8 cellular contexts compared by ENCODE assay signal in the genomic region with DNA sequence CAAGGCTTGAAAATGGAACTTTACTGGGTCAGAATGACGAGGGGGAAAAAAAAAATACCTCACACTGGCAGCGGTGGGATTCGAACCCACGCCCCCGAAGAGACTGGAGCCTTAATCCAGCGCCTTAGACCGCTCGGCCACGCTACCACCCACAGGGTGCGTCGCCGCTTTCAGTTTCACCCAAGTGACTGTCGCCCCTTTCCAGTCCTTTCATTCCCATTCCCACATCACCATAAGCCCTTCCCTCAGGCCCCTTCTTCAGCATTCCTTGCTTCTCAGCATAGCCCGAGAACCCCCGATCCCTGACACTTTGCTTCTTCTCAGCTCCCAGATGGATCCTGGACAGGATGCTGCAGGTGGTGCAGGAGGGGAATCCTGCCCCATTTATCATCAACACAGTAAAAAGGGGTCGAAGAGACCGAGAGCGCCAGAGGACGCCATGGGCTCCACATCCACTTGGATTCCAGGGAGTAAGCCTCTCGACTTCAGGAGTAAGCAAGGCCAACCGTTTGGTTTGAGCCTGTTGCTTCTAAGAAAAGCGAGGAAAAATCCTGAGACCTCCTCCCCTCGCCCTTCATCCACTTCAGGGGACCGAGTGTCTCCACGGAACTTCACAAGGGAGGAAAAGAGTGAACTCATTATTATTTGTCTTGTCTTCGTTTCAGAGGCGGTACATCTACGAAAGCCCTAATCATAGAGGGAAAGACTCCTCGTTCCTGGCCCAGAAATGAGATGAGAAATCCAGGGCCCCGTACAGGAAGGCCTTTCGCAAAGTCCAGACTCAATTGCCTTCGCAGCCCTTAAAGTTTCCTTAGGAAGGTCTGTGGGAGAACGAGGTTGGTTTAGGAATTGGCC. TPM values are rescaled to one million over a fixed set of nuclear protein-coding genes. Genes with fewer than 3 reads are reported as not detected.
A peak's percentile ranks its signal among the peaks of the same experiment; 100 is the strongest.
DNase-seq lines count a peak whose midpoint lies in the region; ATAC-seq lines count a peak whose summit lies in the region.

No MANE protein-coding gene starts in this region.

- H3K4me3 Mint-ChIP-seq in activated CD4-positive, alpha-beta memory T cell treated with anti-CD3 and anti-CD28 coated beads, Interleukin-2, amount 10 ng/mL, durations not matched to agents 7 days and 5 days, result peak overlapping the region; percentile 81
- H3K4me3 Mint-ChIP-seq in effector memory CD8-positive, alpha-beta T cell, result peak overlapping the region; percentile 79 to 89

- peak overlapping the region; percentile 88 for H3K27ac Mint-ChIP-seq in activated CD4-positive, alpha-beta memory T cell treated with anti-CD3 and anti-CD28 coated beads, Interleukin-2, amount 10 ng/mL, durations not matched to agents 7 days and 5 days
- H3K27ac Mint-ChIP-seq in effector memory CD8-positive, alpha-beta T cell, result peak overlapping the region; percentile 93 to 98

- H3K9me3 Mint-ChIP-seq in activated CD4-positive, alpha-beta memory T cell treated with anti-CD3 and anti-CD28 coated beads, Interleukin-2, amount 10 ng/mL, durations not matched to agents 7 days and 5 days, result no peaks in the 10 kb centered on the region
- H3K9me3 Mint-ChIP-seq in effector memory CD8-positive, alpha-beta T cell, result peaks cover 0 to 3% of the 10 kb centered on the region in 2 donors

- DNase-seq in activated gamma-delta T cell treated with Interleukin-2 at 50 U/mL for 16 hours (peak; percentile 38), activated gamma-delta T cell (lab: John Stamatoyannopoulos, UW) (no peak), NCI-H524 treated with DMSO at 0.1 percent for 48 hours (lab: John Stamatoyannopoulos, UW) (peak; percentile 13), medulla oblongata (ENCODE audit: extremely low spot score) (peak; percentile 82)
- DNase-seq in activated CD4-positive, alpha-beta memory T cell treated with anti-CD3 and anti-CD28 coated beads, Interleukin-2, amount 10 ng/mL, durations not matched to agents 7 days and 5 days, result peak; percentile 70
- DNase-seq in effector memory CD8-positive, alpha-beta T cell, result peak; percentile 39 to 66 (median 51)
- peak; percentile 17 for DNase-seq in stimulated activated CD8-positive, alpha-beta memory T cell treated with anti-CD3 and anti-CD28 coated beads, Interleukin-12 subunit alpha, Interleukin-12 subunit beta, amount 100 ng/mL, for 24 hours (ENCODE audit: extremely low read depth)

- H3K27me3 Mint-ChIP-seq in activated CD4-positive, alpha-beta memory T cell treated with anti-CD3 and anti-CD28 coated beads, Interleukin-2, amount 10 ng/mL, durations not matched to agents 7 days and 5 days, result no peaks in the 10 kb centered on the region
- no peaks in the 10 kb centered on the region for H3K27me3 Mint-ChIP-seq in effector memory CD8-positive, alpha-beta T cell

- POLR2A ChIA-PET in activated CD4-positive, alpha-beta memory T cell treated with anti-CD3 and anti-CD28 coated beads, Interleukin-2, amount 10 ng/mL, durations not matched to agents 7 days and 5 days (lab: Charles Lee), result interaction anchor here (0.7 to 1.0 kb wide), 3 partner anchors 20 to 106 kb away, joined by 3 to 4 read pairs (median 4); a partner anchor contains a TSS

- H3K36me3 Mint-ChIP-seq in activated CD4-positive, alpha-beta memory T cell treated with anti-CD3 and anti-CD28 coated beads, Interleukin-2, amount 10 ng/mL, durations not matched to agents 7 days and 5 days (ENCODE audit: low read depth), result peaks cover 3% of the 10 kb centered on the region
- peaks cover 58% of the 10 kb centered on the region for H3K36me3 Mint-ChIP-seq in effector memory CD8-positive, alpha-beta T cell (ENCODE audit: insufficient read depth)

- ATAC-seq in effector memory CD8-positive, alpha-beta T cell (replicated peaks), result no peak
- no peak for ATAC-seq in GM19467 (IDR thresholded peaks at IDR 0.05; ENCODE audit: unreplicated experiment)

- H3K4me1 Mint-ChIP-seq in activated CD4-positive, alpha-beta memory T cell treated with anti-CD3 and anti-CD28 coated beads, Interleukin-2, amount 10 ng/mL, durations not matched to agents 7 days and 5 days, result peaks cover 48% of the 10 kb centered on the region
- peaks cover 29 to 40% of the 10 kb centered on the region in 2 donors for H3K4me1 Mint-ChIP-seq in effector memory CD8-positive, alpha-beta T cell (ENCODE audit: low read depth in 2 of 2)

- CTCF ChIA-PET in activated CD4-positive, alpha-beta memory T cell treated with anti-CD3 and anti-CD28 coated beads, Interleukin-2, amount 10 ng/mL, durations not matched to agents 7 days and 5 days (lab: Charles Lee), result interaction anchor here (1.0 kb wide), 1 partner anchor 73 kb away, joined by 4 read pairs; no protein-coding TSS in a partner anchor

RNA-seq across cellular contexts. Expression of a gene that starts 20.0 kb away (rescaled TPM):
- 10 to 100 TPM; 56.8 to 58.0 TPM for total RNA-seq in activated CD4-positive, alpha-beta memory T cell treated with anti-CD3 and anti-CD28 coated beads, Interleukin-2, amount 10 ng/mL, durations not matched to agents 7 days and 5 days
